Comparison of ENCODE assay signal across 22 cellular contexts in genomic region chr10:91705948-91706670, GRCh38.
"Had no signal": no experiment of that assay in that cellular context is flagged by ENCODE, and none has a peak within 500 bp of the region (broad histone marks: within the 10 kb centered on the region; RNA-seq: fewer than 3 reads in every experiment).

No MANE protein-coding gene starts in this region.

- H3K9me3 ChIP-seq: neutrophil, psoas muscle, sigmoid colon, stomach had no signal

- H3K27ac ChIP-seq: coronary artery, hepatocyte, neutrophil, psoas muscle, sigmoid colon, stomach had no signal

- H3K36me3 Mint-ChIP-seq: naive thymus-derived CD4-positive, alpha-beta T cell had no signal

- H2AFZ ChIP-seq: hepatocyte had no signal

- FAIRE-seq: endothelial cell of umbilical vein, kidney, small intestine had no signal

- H3K27ac Mint-ChIP-seq: endodermal cell; naive thymus-derived CD4-positive, alpha-beta T cell had no signal

- H3K4me2 ChIP-seq: hepatocyte had no signal

- H3K36me3 ChIP-seq: neutrophil, sigmoid colon, stomach had no signal

- H3K79me2 ChIP-seq: hepatocyte had no signal

- H3K4me1 ChIP-seq: psoas muscle, sigmoid colon had no signal

- H3K9me3 Mint-ChIP-seq: endodermal cell; naive thymus-derived CD4-positive, alpha-beta T cell had no signal

- H3K27me3 ChIP-seq: hepatocyte, sigmoid colon, stomach had no signal

- H3K4me3 ChIP-seq: coronary artery, hepatocyte, psoas muscle, sigmoid colon, stomach had no signal

- ATAC-seq: left cardiac atrium; left ventricle myocardium superior; naive thymus-derived CD4-positive, alpha-beta T cell had no signal

- DNase-seq: effector CD4-positive, alpha-beta T cell; endodermal cell; erythroblast; foreskin melanocyte; head of caudate nucleus; kidney; left cardiac atrium; left ventricle myocardium superior; naive thymus-derived CD4-positive, alpha-beta T cell; psoas muscle; retina; sigmoid colon; small intestine; stimulated activated CD4-positive, alpha-beta T cell treated with anti-CD3 and anti-CD28 coated beads, Interleukin-12 subunit alpha, Interleukin-12 subunit beta, amount 100 ng/mL, for 4 hours; stimulated activated naive CD4-positive, alpha-beta T cell; stomach; substantia nigra; trophoblast cell had no signal

- H3K4me1 Mint-ChIP-seq: naive thymus-derived CD4-positive, alpha-beta T cell had no signal

- H3K4me3 Mint-ChIP-seq: endodermal cell; naive thymus-derived CD4-positive, alpha-beta T cell had no signal
